Comparison of ENCODE assay signal across 13 cellular contexts in the genomic region with DNA sequence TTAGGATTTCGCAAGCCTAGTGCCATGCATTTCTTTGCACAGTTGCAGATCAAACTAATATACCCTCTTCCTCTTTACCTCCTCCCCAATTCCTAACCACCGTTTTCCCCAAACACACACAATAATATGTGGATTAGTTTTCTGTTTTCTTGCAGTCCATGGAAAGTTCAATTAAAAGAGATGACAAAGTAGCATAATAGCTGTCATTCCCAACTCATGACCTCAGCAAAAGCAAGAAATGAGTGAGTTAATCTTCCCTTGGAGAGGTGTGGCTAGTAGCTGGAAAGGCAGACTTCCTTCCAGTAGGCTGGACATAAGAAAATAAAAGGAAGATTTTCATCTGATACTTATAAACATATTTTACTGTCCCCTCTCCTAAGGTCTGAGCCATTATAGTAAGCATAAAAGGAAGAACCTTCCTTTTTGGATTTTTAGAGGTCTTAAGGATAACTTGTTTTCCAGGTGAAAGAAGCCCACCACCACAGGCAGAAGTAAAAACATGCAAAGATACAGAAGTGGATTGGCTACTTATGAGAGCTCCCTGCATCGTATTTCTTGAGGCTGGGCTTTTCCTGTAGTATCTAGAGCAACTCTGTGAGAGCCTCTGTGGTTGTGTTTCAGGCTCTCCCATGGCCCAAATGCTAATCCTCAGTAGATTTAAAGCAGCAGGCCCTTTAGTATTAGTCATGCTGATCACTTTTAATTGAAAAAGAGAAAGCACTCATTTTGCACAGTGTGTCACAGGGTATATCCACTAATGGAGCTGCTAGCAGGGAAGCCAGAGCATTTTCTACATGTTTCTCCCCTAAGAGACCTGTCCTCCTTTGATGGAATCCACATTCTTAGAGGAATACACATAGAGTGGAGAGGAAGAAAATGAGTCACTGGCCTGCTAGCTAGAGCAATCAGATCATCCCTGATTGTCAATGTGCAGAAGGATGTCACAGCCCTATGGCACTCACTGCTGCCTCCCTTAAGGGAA.
DNase-seq lines count a peak whose midpoint lies in the region; ATAC-seq and TF ChIP-seq lines count a peak whose summit lies in the region.
"Had no signal": no experiment of that assay in that cellular context is flagged by ENCODE, and none has a peak within 500 bp of the region (broad histone marks: within the 10 kb centered on the region; RNA-seq: fewer than 3 reads in every experiment).

No MANE protein-coding gene starts in this region.

- no peak overlapping the region for H3K27ac ChIP-seq in left lung

- H3K4me1 ChIP-seq in left lung, result no peaks in the 10 kb centered on the region
- H3K4me1 ChIP-seq: Caco-2 had no signal

- ATAC-seq in SK-N-SH treated with all-trans-retinoic acid at 6 μM for 48 hours, result peak; percentile 90
- no peak for ATAC-seq in left lung
- ATAC-seq in GM18873 (IDR thresholded peaks at IDR 0.05; ENCODE audit: low FRiP score, unreplicated experiment), result no peak
- ATAC-seq: activated T-cell treated with anti-CD3 and anti-CD28 coated beads, Interleukin-2, amount 50 U/mL, for 4 hours had no signal

- peak; percentile 72 for DNase-seq in GM04504 (ENCODE audit: low read depth)
- peak; percentile 30 to 75 for DNase-seq in foreskin fibroblast
- DNase-seq in retina, result peak; percentile 22
- DNase-seq in NCI-H1105 treated with DMSO at 0.1 percent for 48 hours (lab: John Stamatoyannopoulos, UW), result no peak
- DNase-seq in left lung, result no peak
- DNase-seq in activated CD4-positive, CD25-positive, alpha-beta regulatory T cell treated with anti-CD3 and anti-CD28 coated beads, Interleukin-2, amount 50 U/mL, for 72 hours, result no peak
- DNase-seq: activated T-cell treated with anti-CD3 and anti-CD28 coated beads, Interleukin-2, amount 50 U/mL, for 4 hours; Caco-2; NCI-H187; thyroid gland had no signal

- intact Hi-C loops in left lung (cut with DNase I), result no loop called here

- no peaks in the 10 kb centered on the region for H3K27me3 ChIP-seq in left lung
- H3K27me3 ChIP-seq: thyroid gland had no signal

- no peak overlapping the region for H3K4me3 ChIP-seq in foreskin fibroblast (ENCODE audit: low read depth in 1 of 2, low read length in 2 of 2)
- no peak overlapping the region for H3K4me3 ChIP-seq in left lung
- H3K4me3 ChIP-seq: skin epidermis, thyroid gland had no signal

- no peaks in the 10 kb centered on the region for H3K9me3 ChIP-seq in left lung
- H3K9me3 ChIP-seq: Caco-2, thyroid gland had no signal

- H3K36me3 ChIP-seq in left lung, result no peaks in the 10 kb centered on the region
- H3K36me3 ChIP-seq: thyroid gland had no signal

- no peak for TF ChIP-seq CTCF in foreskin fibroblast (IDR thresholded peaks at IDR 0.05; ENCODE audit: low read depth, low read length)
- no peak for TF ChIP-seq CTCF in left lung (IDR thresholded peaks at IDR 0.05)

TF ChIP-seq in SK-N-SH treated with all-trans-retinoic acid at 6 μM for 48 hours, 23 proteins besides CTCF, POLR2A, EP300 and RAD21:
- no peak for TF ChIP-seq ZFP30 (CRISPR knock-in tag; IDR thresholded peaks at IDR 0.05)
- TF ChIP-seq SNAI2 (CRISPR knock-in tag; IDR thresholded peaks at IDR 0.05), result no peak
- no peak for TF ChIP-seq TCF4 (CRISPR knock-in tag; IDR thresholded peaks at IDR 0.05; ENCODE audit: borderline replicate concordance)
- no peak for TF ChIP-seq OSR1 (CRISPR knock-in tag; IDR thresholded peaks at IDR 0.05)
- peak; percentile 97 for TF ChIP-seq ISL1 (CRISPR knock-in tag; IDR thresholded peaks at IDR 0.05)
- TF ChIP-seq, protein P1, sequence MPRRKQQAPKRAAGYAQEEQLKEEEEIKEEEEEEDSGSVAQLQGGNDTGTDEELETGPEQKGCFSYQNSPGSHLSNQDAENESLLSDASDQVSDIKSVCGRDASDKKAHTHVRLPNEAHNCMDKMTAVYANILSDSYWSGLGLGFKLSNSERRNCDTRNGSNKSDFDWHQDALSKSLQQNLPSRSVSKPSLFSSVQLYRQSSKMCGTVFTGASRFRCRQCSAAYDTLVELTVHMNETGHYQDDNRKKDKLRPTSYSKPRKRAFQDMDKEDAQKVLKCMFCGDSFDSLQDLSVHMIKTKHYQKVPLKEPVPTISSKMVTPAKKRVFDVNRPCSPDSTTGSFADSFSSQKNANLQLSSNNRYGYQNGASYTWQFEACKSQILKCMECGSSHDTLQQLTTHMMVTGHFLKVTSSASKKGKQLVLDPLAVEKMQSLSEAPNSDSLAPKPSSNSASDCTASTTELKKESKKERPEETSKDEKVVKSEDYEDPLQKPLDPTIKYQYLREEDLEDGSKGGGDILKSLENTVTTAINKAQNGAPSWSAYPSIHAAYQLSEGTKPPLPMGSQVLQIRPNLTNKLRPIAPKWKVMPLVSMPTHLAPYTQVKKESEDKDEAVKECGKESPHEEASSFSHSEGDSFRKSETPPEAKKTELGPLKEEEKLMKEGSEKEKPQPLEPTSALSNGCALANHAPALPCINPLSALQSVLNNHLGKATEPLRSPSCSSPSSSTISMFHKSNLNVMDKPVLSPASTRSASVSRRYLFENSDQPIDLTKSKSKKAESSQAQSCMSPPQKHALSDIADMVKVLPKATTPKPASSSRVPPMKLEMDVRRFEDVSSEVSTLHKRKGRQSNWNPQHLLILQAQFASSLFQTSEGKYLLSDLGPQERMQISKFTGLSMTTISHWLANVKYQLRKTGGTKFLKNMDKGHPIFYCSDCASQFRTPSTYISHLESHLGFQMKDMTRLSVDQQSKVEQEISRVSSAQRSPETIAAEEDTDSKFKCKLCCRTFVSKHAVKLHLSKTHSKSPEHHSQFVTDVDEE (CRISPR knock-in tag; IDR thresholded peaks at IDR 0.05), result no peak
- no peak for TF ChIP-seq ESRRG (CRISPR knock-in tag; IDR thresholded peaks at IDR 0.05)
- TF ChIP-seq, protein P2, sequence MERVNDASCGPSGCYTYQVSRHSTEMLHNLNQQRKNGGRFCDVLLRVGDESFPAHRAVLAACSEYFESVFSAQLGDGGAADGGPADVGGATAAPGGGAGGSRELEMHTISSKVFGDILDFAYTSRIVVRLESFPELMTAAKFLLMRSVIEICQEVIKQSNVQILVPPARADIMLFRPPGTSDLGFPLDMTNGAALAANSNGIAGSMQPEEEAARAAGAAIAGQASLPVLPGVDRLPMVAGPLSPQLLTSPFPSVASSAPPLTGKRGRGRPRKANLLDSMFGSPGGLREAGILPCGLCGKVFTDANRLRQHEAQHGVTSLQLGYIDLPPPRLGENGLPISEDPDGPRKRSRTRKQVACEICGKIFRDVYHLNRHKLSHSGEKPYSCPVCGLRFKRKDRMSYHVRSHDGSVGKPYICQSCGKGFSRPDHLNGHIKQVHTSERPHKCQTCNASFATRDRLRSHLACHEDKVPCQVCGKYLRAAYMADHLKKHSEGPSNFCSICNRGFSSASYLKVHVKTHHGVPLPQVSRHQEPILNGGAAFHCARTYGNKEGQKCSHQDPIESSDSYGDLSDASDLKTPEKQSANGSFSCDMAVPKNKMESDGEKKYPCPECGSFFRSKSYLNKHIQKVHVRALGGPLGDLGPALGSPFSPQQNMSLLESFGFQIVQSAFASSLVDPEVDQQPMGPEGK (CRISPR knock-in tag; IDR thresholded peaks at IDR 0.05; ENCODE audit: borderline replicate concordance), result peak; percentile 37; the same call in 1 of the 2 replicates
- TF ChIP-seq TOX (CRISPR knock-in tag; IDR thresholded peaks at IDR 0.05; ENCODE audit: borderline replicate concordance), result peak; percentile 74; the same call in 1 of the 2 replicates
- TF ChIP-seq ZC3H10 (CRISPR knock-in tag; IDR thresholded peaks at IDR 0.05), result 0 out of 2 replicates have a peak, but pooled peaks have one; percentile 26
- TF ChIP-seq, protein P3, sequence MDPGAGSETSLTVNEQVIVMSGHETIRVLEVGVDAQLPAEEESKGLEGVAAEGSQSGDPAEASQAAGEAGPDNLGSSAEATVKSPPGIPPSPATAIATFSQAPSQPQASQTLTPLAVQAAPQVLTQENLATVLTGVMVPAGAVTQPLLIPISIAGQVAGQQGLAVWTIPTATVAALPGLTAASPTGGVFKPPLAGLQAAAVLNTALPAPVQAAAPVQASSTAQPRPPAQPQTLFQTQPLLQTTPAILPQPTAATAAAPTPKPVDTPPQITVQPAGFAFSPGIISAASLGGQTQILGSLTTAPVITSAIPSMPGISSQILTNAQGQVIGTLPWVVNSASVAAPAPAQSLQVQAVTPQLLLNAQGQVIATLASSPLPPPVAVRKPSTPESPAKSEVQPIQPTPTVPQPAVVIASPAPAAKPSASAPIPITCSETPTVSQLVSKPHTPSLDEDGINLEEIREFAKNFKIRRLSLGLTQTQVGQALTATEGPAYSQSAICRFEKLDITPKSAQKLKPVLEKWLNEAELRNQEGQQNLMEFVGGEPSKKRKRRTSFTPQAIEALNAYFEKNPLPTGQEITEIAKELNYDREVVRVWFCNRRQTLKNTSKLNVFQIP (CRISPR knock-in tag; IDR thresholded peaks at IDR 0.05; ENCODE audit: borderline replicate concordance, low read depth), result no peak
- TF ChIP-seq, protein P4, sequence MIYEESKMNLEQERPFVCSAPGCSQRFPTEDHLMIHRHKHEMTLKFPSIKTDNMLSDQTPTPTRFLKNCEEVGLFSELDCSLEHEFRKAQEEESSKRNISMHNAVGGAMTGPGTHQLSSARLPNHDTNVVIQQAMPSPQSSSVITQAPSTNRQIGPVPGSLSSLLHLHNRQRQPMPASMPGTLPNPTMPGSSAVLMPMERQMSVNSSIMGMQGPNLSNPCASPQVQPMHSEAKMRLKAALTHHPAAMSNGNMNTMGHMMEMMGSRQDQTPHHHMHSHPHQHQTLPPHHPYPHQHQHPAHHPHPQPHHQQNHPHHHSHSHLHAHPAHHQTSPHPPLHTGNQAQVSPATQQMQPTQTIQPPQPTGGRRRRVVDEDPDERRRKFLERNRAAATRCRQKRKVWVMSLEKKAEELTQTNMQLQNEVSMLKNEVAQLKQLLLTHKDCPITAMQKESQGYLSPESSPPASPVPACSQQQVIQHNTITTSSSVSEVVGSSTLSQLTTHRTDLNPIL (CRISPR knock-in tag; IDR thresholded peaks at IDR 0.05; ENCODE audit: low read depth), result no peak; the same call in 1 of the 2 replicates

Comparison
In these comparisons a context has a peak if more than half of its experiments do, and no peak if none do; other contexts are left out.
1. DNase-seq: peak in GM04504 (single experiment), foreskin fibroblast (2 of 2) and retina (single experiment); none in NCI-H1105 treated with DMSO at 0.1 percent for 48 hours (single experiment), left lung (0 of 2) and activated CD4-positive, CD25-positive, alpha-beta regulatory T cell treated with anti-CD3 and anti-CD28 coated beads, Interleukin-2, amount 50 U/mL, for 72 hours (single experiment).